ENCODE assay signal across 1 cellular context in the genomic region with DNA sequence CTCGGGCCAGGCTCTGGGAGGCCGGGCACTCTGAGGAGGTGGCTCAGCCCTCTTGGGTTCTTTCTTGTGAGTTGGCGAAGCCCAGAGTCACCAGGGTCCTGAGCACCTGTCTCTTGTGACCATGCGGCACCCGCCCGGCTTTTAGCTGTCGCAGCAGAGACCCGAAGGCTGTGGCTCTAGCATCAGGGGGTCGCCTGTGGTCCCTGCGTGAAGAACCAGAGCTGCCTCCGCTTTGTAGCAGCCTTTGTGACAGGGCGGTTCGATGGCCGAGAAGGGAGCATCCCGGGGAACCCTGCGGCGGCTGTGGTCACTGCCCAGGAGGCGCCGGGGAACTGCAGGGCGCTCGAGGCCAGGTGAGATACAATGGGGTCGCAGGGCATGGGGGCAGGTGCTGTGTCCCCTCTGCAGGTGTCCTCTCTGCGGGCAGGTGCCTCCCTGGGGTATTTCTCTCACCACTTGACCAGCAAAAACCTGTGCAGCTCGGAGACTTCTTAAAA.
TF ChIP-seq lines count a peak whose summit lies in the region.

No MANE protein-coding gene starts in this region.

TF ChIP-seq in GM23338, 12 proteins besides CTCF, POLR2A, EP300 and RAD21 (continued from another document):
- TF ChIP-seq, protein P1, sequence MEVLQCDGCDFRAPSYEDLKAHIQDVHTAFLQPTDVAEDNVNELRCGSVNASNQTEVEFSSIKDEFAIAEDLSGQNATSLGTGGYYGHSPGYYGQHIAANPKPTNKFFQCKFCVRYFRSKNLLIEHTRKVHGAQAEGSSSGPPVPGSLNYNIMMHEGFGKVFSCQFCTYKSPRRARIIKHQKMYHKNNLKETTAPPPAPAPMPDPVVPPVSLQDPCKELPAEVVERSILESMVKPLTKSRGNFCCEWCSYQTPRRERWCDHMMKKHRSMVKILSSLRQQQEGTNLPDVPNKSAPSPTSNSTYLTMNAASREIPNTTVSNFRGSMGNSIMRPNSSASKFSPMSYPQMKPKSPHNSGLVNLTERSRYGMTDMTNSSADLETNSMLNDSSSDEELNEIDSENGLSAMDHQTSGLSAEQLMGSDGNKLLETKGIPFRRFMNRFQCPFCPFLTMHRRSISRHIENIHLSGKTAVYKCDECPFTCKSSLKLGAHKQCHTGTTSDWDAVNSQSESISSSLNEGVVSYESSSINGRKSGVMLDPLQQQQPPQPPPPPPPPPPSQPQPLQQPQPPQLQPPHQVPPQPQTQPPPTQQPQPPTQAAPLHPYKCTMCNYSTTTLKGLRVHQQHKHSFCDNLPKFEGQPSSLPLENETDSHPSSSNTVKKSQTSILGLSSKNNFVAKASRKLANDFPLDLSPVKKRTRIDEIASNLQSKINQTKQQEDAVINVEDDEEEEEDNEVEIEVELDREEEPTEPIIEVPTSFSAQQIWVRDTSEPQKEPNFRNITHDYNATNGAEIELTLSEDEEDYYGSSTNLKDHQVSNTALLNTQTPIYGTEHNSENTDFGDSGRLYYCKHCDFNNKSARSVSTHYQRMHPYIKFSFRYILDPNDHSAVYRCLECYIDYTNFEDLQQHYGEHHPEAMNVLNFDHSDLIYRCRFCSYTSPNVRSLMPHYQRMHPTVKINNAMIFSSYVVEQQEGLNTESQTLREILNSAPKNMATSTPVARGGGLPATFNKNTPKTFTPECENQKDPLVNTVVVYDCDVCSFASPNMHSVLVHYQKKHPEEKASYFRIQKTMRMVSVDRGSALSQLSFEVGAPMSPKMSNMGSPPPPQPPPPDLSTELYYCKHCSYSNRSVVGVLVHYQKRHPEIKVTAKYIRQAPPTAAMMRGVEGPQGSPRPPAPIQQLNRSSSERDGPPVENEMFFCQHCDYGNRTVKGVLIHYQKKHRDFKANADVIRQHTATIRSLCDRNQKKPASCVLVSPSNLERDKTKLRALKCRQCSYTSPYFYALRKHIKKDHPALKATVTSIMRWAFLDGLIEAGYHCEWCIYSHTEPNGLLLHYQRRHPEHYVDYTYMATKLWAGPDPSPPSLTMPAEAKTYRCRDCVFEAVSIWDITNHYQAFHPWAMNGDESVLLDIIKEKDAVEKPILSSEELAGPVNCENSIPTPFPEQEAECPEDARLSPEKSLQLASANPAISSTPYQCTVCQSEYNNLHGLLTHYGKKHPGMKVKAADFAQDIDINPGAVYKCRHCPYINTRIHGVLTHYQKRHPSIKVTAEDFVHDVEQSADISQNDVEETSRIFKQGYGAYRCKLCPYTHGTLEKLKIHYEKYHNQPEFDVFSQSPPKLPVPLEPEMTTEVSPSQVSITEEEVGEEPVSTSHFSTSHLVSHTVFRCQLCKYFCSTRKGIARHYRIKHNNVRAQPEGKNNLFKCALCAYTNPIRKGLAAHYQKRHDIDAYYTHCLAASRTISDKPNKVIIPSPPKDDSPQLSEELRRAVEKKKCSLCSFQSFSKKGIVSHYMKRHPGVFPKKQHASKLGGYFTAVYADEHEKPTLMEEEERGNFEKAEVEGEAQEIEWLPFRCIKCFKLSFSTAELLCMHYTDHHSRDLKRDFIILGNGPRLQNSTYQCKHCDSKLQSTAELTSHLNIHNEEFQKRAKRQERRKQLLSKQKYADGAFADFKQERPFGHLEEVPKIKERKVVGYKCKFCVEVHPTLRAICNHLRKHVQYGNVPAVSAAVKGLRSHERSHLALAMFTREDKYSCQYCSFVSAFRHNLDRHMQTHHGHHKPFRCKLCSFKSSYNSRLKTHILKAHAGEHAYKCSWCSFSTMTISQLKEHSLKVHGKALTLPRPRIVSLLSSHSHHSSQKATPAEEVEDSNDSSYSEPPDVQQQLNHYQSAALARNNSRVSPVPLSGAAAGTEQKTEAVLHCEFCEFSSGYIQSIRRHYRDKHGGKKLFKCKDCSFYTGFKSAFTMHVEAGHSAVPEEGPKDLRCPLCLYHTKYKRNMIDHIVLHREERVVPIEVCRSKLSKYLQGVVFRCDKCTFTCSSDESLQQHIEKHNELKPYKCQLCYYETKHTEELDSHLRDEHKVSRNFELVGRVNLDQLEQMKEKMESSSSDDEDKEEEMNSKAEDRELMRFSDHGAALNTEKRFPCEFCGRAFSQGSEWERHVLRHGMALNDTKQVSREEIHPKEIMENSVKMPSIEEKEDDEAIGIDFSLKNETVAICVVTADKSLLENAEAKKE (CRISPR knock-in tag; IDR thresholded peaks at IDR 0.05) = no peak
- no peak for TF ChIP-seq EZH2 (IDR thresholded peaks at IDR 0.05; ENCODE audit: low read depth, unreplicated experiment)
